32 cellular contexts compared by ENCODE assay signal in the genomic region with DNA sequence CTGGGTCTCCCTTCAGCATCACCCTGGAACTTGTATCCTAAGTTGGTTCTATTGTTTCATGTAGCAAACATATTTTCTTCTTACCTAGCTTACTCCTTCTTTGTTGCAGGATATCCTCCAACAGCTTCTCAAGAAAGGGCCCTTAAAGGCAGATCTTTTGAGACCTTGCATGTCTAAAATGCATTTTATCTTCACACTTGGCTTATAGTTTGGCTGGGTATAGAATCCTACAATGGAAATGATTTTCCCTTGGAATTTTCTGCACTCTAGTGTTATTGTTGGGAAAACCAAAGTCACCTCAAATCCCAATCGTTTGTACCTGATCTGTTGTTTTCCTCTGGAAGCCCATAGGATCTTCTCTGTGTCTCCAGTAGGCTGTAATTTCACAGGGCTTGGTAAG. TPM values are rescaled to one million over a fixed set of nuclear protein-coding genes. Genes with fewer than 3 reads are reported as not detected.
"Had no signal": no experiment of that assay in that cellular context is flagged by ENCODE, and none has a peak within 500 bp of the region (broad histone marks: within the 10 kb centered on the region; RNA-seq: fewer than 3 reads in every experiment).

No MANE protein-coding gene starts in this region.

- FAIRE-seq: urothelium cell line had no signal

- ATAC-seq: stimulated activated effector memory CD8-positive, alpha-beta T cell treated with anti-CD3 and anti-CD28 coated beads, Interleukin-12 subunit alpha, Interleukin-12 subunit beta, amount 100 ng/mL, for 72 hours; stimulated activated memory B cell treated with anti-CD40 and anti-IgM and Interleukin-4, amounts not matched to agents 10 μg/mL and 1 μg/mL and 100 μg/mL, for 72 hours; stimulated activated naive B cell treated with anti-CD40 and anti-IgM and Interleukin-4, amounts not matched to agents 10 μg/mL and 1 μg/mL and 100 μg/mL, for 72 hours; stimulated activated naive CD8-positive, alpha-beta T cell treated with anti-CD3 and anti-CD28 coated beads, Interleukin-15, amount 100 ng/mL, for 72 hours; stimulated activated naive CD8-positive, alpha-beta T cell treated with anti-CD3 and anti-CD28 coated beads, Interleukin-15, Interleukin-2, amounts not matched to agents 100 U/mL and 50 U/mL, for 24 hours; upper lobe of right lung had no signal

- DNase-seq: stimulated activated CD4-positive, alpha-beta T cell treated with anti-CD3 and anti-CD28 coated beads, Interleukin-2, amount 100 ng/mL, for 48 hours; stimulated activated CD4-positive, alpha-beta T cell treated with anti-CD3 and anti-CD28 coated beads, Interleukin-4, amount 100 ng/mL, for 1 hour; stimulated activated CD4-positive, alpha-beta T cell treated with anti-CD3 and anti-CD28 coated beads, Interleukin-4, amount 100 ng/mL, for 24 hours; stimulated activated CD4-positive, alpha-beta T cell treated with anti-CD3 and anti-CD28 coated beads, Interleukin-4, amount 100 ng/mL, for 4 hours; stimulated activated CD8-positive, alpha-beta memory T cell treated with anti-CD3 and anti-CD28 coated beads, Interleukin-4, amount 100 ng/mL, for 48 hours; stimulated activated naive B cell treated with anti-CD40 and anti-IgM and Interleukin-4, amounts not matched to agents 10 μg/mL and 1 μg/mL and 100 μg/mL, for 72 hours; stimulated activated naive CD4-positive, alpha-beta T cell; stimulated activated naive CD4-positive, alpha-beta T cell treated with Interleukin-2 at 50 U/mL for 16 hours; stimulated activated naive CD8-positive, alpha-beta T cell treated with anti-CD3 and anti-CD28 coated beads, Interleukin-15, amount 100 ng/mL, for 72 hours; stimulated activated naive CD8-positive, alpha-beta T cell treated with anti-CD3 and anti-CD28 coated beads, Interleukin-15, Interleukin-2, amounts not matched to agents 100 U/mL and 50 U/mL, for 24 hours; stomach; substantia nigra; testis; thyroid gland; tibial artery; transverse colon; trophoblast cell; upper lobe of left lung; upper lobe of right lung; uterus had no signal

- H3K27me3 ChIP-seq: suprapubic skin, testis, thyroid gland, tibial artery, tibial nerve, upper lobe of left lung, uterus, vagina had no signal

- H3K27ac ChIP-seq: stomach, suprapubic skin, testis, thoracic aorta, thyroid gland, tibial artery, tibial nerve, transverse colon, upper lobe of left lung, upper lobe of right lung, uterus, vagina had no signal

- H3K4me3 ChIP-seq: stomach, suprapubic skin, testis, thoracic aorta, thyroid gland, tibial artery, tibial nerve, transverse colon, upper lobe of left lung, upper lobe of right lung, uterus, vagina had no signal

- H3K4me1 ChIP-seq: stomach, suprapubic skin, testis, thyroid gland, tibial artery, tibial nerve, transverse colon, upper lobe of left lung, upper lobe of right lung, uterus, vagina had no signal

- H3K9me3 ChIP-seq: suprapubic skin, testis, thoracic aorta, thyroid gland, upper lobe of right lung, uterus, vagina had no signal

- H3K36me3 ChIP-seq: stomach, suprapubic skin, thoracic aorta, thyroid gland, tibial artery, tibial nerve, transverse colon, upper lobe of left lung, upper lobe of right lung, uterus, vagina had no signal

RNA-seq across cellular contexts. Expression of gene TGM6, which starts 12.1 kb away (rescaled TPM):
- total RNA-seq: stomach, subcutaneous adipose tissue, temporal lobe, testis, thoracic aorta, thyroid gland, tibial nerve, upper lobe of left lung, upper lobe of right lung, ureter, urinary bladder, uterus, vagina had no signal
- polyA plus RNA-seq: stomach, thymus, urinary bladder had no signal
